ENCODE assay signal across 32 cellular contexts in the genomic region with DNA sequence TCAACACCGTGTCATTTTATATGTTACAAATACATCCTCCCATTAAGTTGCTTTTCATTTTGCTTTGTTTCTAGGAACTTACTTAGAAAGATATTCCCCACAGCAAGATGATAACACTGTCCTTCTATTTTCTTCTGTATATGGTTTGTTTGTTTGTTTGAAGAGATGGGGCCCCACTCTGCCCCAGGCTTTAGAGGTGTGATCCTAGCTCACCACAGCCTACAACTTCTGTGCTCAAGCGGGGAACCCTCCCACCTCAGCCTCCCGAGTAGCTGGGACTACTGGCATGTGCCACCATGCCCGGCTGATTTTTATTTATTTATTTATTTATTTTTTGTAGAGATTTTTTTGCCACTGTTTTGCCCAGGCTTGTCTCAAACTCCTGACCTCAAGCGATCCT.
"Had no signal": no experiment of that assay in that cellular context is flagged by ENCODE, and none has a peak within 500 bp of the region (broad histone marks: within the 10 kb centered on the region; RNA-seq: fewer than 3 reads in every experiment).

No MANE protein-coding gene starts in this region.

- H3K9me3 Mint-ChIP-seq: activated B cell treated with CpG ODN at 0.5 μM for 24 hours; activated naive CD4-positive, alpha-beta T cell treated with anti-CD3 and anti-CD28 coated beads for 36 hours; activated T-cell treated with anti-CD3 and anti-CD28 coated beads, Interleukin-2, amount 50 U/mL, for 4 hours had no signal

- H3K36me3 ChIP-seq: brain microvascular endothelial cell had no signal

- H3K4me1 Mint-ChIP-seq: activated B cell treated with CpG ODN at 0.5 μM for 24 hours had no signal

- H3K27ac Mint-ChIP-seq: activated B cell treated with CpG ODN at 0.5 μM for 24 hours; activated CD4-positive, alpha-beta memory T cell treated with anti-CD3 and anti-CD28 coated beads for 36 hours; activated naive CD4-positive, alpha-beta T cell treated with anti-CD3 and anti-CD28 coated beads for 36 hours; activated naive CD4-positive, alpha-beta T cell treated with anti-CD3 and anti-CD28 coated beads, Interleukin-2, amount 50 U/mL, for 72 hours; activated T-helper 1 cell treated with anti-CD3 and anti-CD28 coated beads, Interleukin-12 subunit alpha, Interleukin-12 subunit beta, Interleukin-2, Interleukin-4 antibody, amounts not matched to agents 30 ng/mL and 10 ng/mL and 1 ng/mL, durations not matched to agents 14 hours and 24 hours and 36 hours had no signal

- H3K27me3 Mint-ChIP-seq: activated B cell treated with CpG ODN at 0.5 μM for 24 hours; activated CD4-positive, alpha-beta memory T cell treated with anti-CD3 and anti-CD28 coated beads for 36 hours had no signal

- H3K27me3 ChIP-seq: brain microvascular endothelial cell had no signal

- ATAC-seq: activated naive CD4-positive, alpha-beta T cell treated with anti-CD3 and anti-CD28 coated beads, Interleukin-2, amount 50 U/mL, for 72 hours; activated T-cell treated with anti-CD3 and anti-CD28 coated beads, Interleukin-2, amount 50 U/mL, for 4 hours; PC-3; Right ventricle myocardium inferior had no signal

- DNase-seq: activated B cell treated with CpG ODN at 0.5 μM for 24 hours; activated CD4-positive, alpha-beta memory T cell treated with anti-CD3 and anti-CD28 coated beads for 36 hours; activated CD4-positive, alpha-beta T cell treated with anti-CD3 and anti-CD28 coated beads for 4 hours; activated CD4-positive, alpha-beta T cell treated with anti-CD3 and anti-CD28 coated beads, Interleukin-2, amount 50 U/mL, for 1 hour; activated CD4-positive, CD25-positive, alpha-beta regulatory T cell treated with anti-CD3 and anti-CD28 coated beads, Interleukin-2, amount 50 U/mL, for 72 hours; activated CD8-positive, alpha-beta memory T cell treated with anti-CD3 and anti-CD28 coated beads, Interleukin-2, amount 50 U/mL, for 4 hours; activated gamma-delta T cell treated with Interleukin-2 at 50 U/mL for 16 hours; activated naive CD4-positive, alpha-beta T cell treated with anti-CD3 and anti-CD28 coated beads for 36 hours; activated T-cell treated with anti-CD3 and anti-CD28 coated beads for 4 hours; activated T-cell treated with anti-CD3 and anti-CD28 coated beads, Interleukin-2, amount 50 U/mL, for 4 hours; amniotic stem cell; aorta; brain microvascular endothelial cell; NCI-H1092 treated with DMSO at 0.1 percent for 48 hours; NCI-H1417; NCI-H146; NCI-H187; NCI-H2029 treated with DMSO at 0.1 percent for 48 hours; NCI-H2107; NCI-H2171; NCI-H510A; NK-92 treated with Interleukin-12 subunit alpha and Interleukin-12 subunit beta, amount 100 ng/mL, for 24 hours; SW 1271; T-helper 1 cell; T-helper 2 cell; T-helper 9 cell had no signal

- H3K4me3 Mint-ChIP-seq: activated B cell treated with CpG ODN at 0.5 μM for 24 hours; activated CD4-positive, alpha-beta memory T cell treated with anti-CD3 and anti-CD28 coated beads for 36 hours; activated naive CD4-positive, alpha-beta T cell treated with anti-CD3 and anti-CD28 coated beads for 36 hours; activated T-cell treated with anti-CD3 and anti-CD28 coated beads, Interleukin-2, amount 50 U/mL, for 4 hours; activated T-helper 1 cell treated with anti-CD3 and anti-CD28 coated beads, Interleukin-12 subunit alpha, Interleukin-12 subunit beta, Interleukin-2, Interleukin-4 antibody, amounts not matched to agents 30 ng/mL and 10 ng/mL and 1 ng/mL, durations not matched to agents 14 hours and 24 hours and 36 hours had no signal

- H3K27ac ChIP-seq: brain microvascular endothelial cell, RWPE1, VCaP had no signal
